Comparison of ENCODE assay signal across 4 cellular contexts in the genomic region with DNA sequence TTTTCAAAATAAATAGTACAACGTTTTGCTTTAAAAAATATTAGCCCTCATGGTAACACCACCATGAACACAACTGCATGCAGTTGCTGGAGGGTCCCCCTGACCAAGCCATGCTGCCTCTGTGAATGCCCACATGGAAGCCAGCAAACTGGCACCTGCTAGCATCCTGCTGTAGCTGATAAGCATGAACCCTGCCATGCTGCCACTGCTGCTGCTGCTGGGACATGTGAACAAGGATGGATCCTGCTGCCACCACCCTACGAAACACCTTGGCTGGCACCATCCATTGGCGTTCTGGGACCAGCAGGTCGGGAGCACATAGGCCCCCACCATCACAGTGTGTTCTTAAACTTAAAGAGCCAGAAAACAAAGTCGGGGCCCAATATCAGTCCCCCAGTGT.
"Had no signal": no experiment of that assay in that cellular context is flagged by ENCODE, and none has a peak within 500 bp of the region (broad histone marks: within the 10 kb centered on the region; RNA-seq: fewer than 3 reads in every experiment).

No MANE protein-coding gene starts in this region.

- H3K36me3 Mint-ChIP-seq: IgD-negative memory B cell had no signal

- H3K4me3 ChIP-seq: GM23338 had no signal

- H3K9me3 Mint-ChIP-seq: GM23338 had no signal

- H3K27ac Mint-ChIP-seq: GM23338, H9, IgD-negative memory B cell had no signal

- H3K4me1 Mint-ChIP-seq: GM23338, H9 had no signal

- ATAC-seq: GM23338 had no signal

- H3K4me3 Mint-ChIP-seq: GM23338, H9, IgD-negative memory B cell had no signal

- DNase-seq: H9, HCEC 1CT had no signal

- H2AFZ ChIP-seq: GM23338 had no signal

- H3K4me2 ChIP-seq: GM23338 had no signal

- H3K27me3 Mint-ChIP-seq: IgD-negative memory B cell had no signal
